In genomic region chr2:63544017-63544627, GRCh38 we compare ENCODE assay signal across 1 cellular context.
TF ChIP-seq lines count a peak whose summit lies in the region.

No MANE protein-coding gene starts in this region.

TF ChIP-seq in WTC11, 78 proteins besides CTCF, POLR2A, EP300 and RAD21 (continued from another document):
- TF ChIP-seq E2F5 (CRISPR knock-in tag; IDR thresholded peaks at IDR 0.05): no peak
- TF ChIP-seq JAZF1 (CRISPR knock-in tag; IDR thresholded peaks at IDR 0.05): no peak
- TF ChIP-seq CREB1 (CRISPR knock-in tag; IDR thresholded peaks at IDR 0.05): no peak
- no peak for TF ChIP-seq MXD4 (CRISPR knock-in tag; IDR thresholded peaks at IDR 0.05; ENCODE audit: borderline replicate concordance)
- no peak for TF ChIP-seq ATF3 (CRISPR knock-in tag; conservative IDR thresholded peaks at IDR 0.05)
- TF ChIP-seq MLX (CRISPR knock-in tag; IDR thresholded peaks at IDR 0.05): no peak
- TF ChIP-seq ZNF281 (CRISPR knock-in tag; IDR thresholded peaks at IDR 0.05): no peak
TF ChIP-seq in WTC11: peak in this region for 0.
